In the genomic region with DNA sequence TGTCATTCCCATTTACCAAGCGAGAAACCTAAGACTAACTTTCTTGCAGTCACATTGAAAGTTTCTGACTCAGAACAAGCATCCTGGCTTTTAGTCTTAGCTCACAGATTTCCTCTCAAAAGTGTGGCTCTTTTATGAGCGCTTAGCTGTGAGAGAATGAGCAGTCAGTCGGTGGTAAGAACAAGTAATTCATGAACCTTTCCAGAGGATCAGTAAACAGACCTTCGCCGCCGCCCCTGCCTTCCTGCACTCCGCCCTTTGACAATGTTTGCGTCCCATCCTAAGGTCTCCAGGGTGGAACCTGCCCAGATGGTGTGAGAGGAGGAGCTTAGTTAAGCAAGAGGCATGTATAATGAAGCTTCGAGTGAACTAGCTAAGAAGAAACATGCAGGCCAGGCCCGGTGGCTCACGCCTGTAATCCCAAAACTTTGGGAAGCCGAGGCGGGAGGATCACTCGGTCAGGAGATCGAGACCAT, we compare ENCODE assay signal across 9 cellular contexts.
A peak's percentile ranks its signal among the peaks of the same experiment; 100 is the strongest.
DNase-seq lines count a peak whose midpoint lies in the region; ATAC-seq and TF ChIP-seq lines count a peak whose summit lies in the region.
"Had no signal": no experiment of that assay in that cellular context is flagged by ENCODE, and none has a peak within 500 bp of the region (broad histone marks: within the 10 kb centered on the region; RNA-seq: fewer than 3 reads in every experiment).

No MANE protein-coding gene starts in this region.

- ATAC-seq in HG02759 (IDR thresholded peaks at IDR 0.05; ENCODE audit: unreplicated experiment) = peak; percentile 83
- ATAC-seq in SK-N-SH treated with all-trans-retinoic acid at 6 μM for 48 hours = no peak

- DNase-seq in NCI-H524 (lab: John Stamatoyannopoulos, UW) (peak; percentile 34 to 61), NCI-H524 treated with DMSO at 0.1 percent for 48 hours (lab: John Stamatoyannopoulos, UW) (no peak), SKM-1 treated with dmso at 0.1 percent for 144 hours (lab: John Stamatoyannopoulos, UW; ENCODE audit: unreplicated experiment) (no peak)
- DNase-seq in activated CD4-positive, CD25-positive, alpha-beta regulatory T cell treated with anti-CD3 and anti-CD28 coated beads, Interleukin-2, amount 50 U/mL, for 72 hours = peak; percentile 34
- peak; percentile 40 for DNase-seq in stimulated activated CD4-positive, alpha-beta T cell treated with anti-CD3 and anti-CD28 coated beads, Interleukin-4, amount 100 ng/mL, for 24 hours
- DNase-seq in NK-92 treated with Interleukin-12 subunit alpha and Interleukin-12 subunit beta, amount 100 ng/mL, for 24 hours (lab: John Stamatoyannopoulos, UW) = no peak
- DNase-seq: immature natural killer cell had no signal

TF ChIP-seq in SK-N-SH treated with all-trans-retinoic acid at 6 μM for 48 hours, 23 proteins besides CTCF, POLR2A, EP300 and RAD21:
- TF ChIP-seq ZC3H10 (CRISPR knock-in tag; IDR thresholded peaks at IDR 0.05) = no peak
- TF ChIP-seq ZNF70 (CRISPR knock-in tag; IDR thresholded peaks at IDR 0.05) = no peak
- no peak for TF ChIP-seq ARNTL (CRISPR knock-in tag; IDR thresholded peaks at IDR 0.05; ENCODE audit: borderline replicate concordance, low read depth)
- no peak for TF ChIP-seq BACH2 (CRISPR knock-in tag; IDR thresholded peaks at IDR 0.05; ENCODE audit: borderline replicate concordance)
- no peak for TF ChIP-seq PPARA (CRISPR knock-in tag; IDR thresholded peaks at IDR 0.05; ENCODE audit: borderline replicate concordance)
- no peak for TF ChIP-seq OSR1 (CRISPR knock-in tag; IDR thresholded peaks at IDR 0.05)
- no peak for TF ChIP-seq ISL1 (CRISPR knock-in tag; IDR thresholded peaks at IDR 0.05)
- no peak for TF ChIP-seq ZFP3 (CRISPR knock-in tag; IDR thresholded peaks at IDR 0.05)
- no peak for TF ChIP-seq SNAI2 (CRISPR knock-in tag; IDR thresholded peaks at IDR 0.05)
- no peak for TF ChIP-seq RARB (CRISPR knock-in tag; IDR thresholded peaks at IDR 0.05)
- TF ChIP-seq, protein P1, sequence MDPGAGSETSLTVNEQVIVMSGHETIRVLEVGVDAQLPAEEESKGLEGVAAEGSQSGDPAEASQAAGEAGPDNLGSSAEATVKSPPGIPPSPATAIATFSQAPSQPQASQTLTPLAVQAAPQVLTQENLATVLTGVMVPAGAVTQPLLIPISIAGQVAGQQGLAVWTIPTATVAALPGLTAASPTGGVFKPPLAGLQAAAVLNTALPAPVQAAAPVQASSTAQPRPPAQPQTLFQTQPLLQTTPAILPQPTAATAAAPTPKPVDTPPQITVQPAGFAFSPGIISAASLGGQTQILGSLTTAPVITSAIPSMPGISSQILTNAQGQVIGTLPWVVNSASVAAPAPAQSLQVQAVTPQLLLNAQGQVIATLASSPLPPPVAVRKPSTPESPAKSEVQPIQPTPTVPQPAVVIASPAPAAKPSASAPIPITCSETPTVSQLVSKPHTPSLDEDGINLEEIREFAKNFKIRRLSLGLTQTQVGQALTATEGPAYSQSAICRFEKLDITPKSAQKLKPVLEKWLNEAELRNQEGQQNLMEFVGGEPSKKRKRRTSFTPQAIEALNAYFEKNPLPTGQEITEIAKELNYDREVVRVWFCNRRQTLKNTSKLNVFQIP (CRISPR knock-in tag; IDR thresholded peaks at IDR 0.05; ENCODE audit: borderline replicate concordance, low read depth) = no peak
- no peak for TF ChIP-seq ESRRG (CRISPR knock-in tag; IDR thresholded peaks at IDR 0.05)
- TF ChIP-seq, protein P2, sequence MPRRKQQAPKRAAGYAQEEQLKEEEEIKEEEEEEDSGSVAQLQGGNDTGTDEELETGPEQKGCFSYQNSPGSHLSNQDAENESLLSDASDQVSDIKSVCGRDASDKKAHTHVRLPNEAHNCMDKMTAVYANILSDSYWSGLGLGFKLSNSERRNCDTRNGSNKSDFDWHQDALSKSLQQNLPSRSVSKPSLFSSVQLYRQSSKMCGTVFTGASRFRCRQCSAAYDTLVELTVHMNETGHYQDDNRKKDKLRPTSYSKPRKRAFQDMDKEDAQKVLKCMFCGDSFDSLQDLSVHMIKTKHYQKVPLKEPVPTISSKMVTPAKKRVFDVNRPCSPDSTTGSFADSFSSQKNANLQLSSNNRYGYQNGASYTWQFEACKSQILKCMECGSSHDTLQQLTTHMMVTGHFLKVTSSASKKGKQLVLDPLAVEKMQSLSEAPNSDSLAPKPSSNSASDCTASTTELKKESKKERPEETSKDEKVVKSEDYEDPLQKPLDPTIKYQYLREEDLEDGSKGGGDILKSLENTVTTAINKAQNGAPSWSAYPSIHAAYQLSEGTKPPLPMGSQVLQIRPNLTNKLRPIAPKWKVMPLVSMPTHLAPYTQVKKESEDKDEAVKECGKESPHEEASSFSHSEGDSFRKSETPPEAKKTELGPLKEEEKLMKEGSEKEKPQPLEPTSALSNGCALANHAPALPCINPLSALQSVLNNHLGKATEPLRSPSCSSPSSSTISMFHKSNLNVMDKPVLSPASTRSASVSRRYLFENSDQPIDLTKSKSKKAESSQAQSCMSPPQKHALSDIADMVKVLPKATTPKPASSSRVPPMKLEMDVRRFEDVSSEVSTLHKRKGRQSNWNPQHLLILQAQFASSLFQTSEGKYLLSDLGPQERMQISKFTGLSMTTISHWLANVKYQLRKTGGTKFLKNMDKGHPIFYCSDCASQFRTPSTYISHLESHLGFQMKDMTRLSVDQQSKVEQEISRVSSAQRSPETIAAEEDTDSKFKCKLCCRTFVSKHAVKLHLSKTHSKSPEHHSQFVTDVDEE (CRISPR knock-in tag; IDR thresholded peaks at IDR 0.05) = no peak
- TF ChIP-seq ZFP30 (CRISPR knock-in tag; IDR thresholded peaks at IDR 0.05) = no peak
- no peak for TF ChIP-seq TOX (CRISPR knock-in tag; IDR thresholded peaks at IDR 0.05; ENCODE audit: borderline replicate concordance)
- TF ChIP-seq TCF4 (CRISPR knock-in tag; IDR thresholded peaks at IDR 0.05; ENCODE audit: borderline replicate concordance) = no peak
- TF ChIP-seq, protein P3, sequence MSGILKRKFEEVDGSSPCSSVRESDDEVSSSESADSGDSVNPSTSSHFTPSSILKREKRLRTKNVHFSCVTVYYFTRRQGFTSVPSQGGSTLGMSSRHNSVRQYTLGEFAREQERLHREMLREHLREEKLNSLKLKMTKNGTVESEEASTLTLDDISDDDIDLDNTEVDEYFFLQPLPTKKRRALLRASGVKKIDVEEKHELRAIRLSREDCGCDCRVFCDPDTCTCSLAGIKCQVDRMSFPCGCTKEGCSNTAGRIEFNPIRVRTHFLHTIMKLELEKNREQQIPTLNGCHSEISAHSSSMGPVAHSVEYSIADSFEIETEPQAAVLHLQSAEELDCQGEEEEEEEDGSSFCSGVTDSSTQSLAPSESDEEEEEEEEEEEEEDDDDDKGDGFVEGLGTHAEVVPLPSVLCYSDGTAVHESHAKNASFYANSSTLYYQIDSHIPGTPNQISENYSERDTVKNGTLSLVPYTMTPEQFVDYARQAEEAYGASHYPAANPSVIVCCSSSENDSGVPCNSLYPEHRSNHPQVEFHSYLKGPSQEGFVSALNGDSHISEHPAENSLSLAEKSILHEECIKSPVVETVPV (CRISPR knock-in tag; IDR thresholded peaks at IDR 0.05) = no peak
- no peak for TF ChIP-seq ZNF565 (CRISPR knock-in tag; conservative IDR thresholded peaks at IDR 0.05; ENCODE audit: low read depth)

Comparison
In these comparisons a context has a peak if more than half of its experiments do, and no peak if none do; other contexts are left out.
1. DNase-seq: peak in NCI-H524 (2 of 2), activated CD4-positive, CD25-positive, alpha-beta regulatory T cell treated with anti-CD3 and anti-CD28 coated beads, Interleukin-2, amount 50 U/mL, for 72 hours (single experiment) and stimulated activated CD4-positive, alpha-beta T cell treated with anti-CD3 and anti-CD28 coated beads, Interleukin-4, amount 100 ng/mL, for 24 hours (single experiment); none in NCI-H524 treated with DMSO at 0.1 percent for 48 hours (single experiment), SKM-1 treated with dmso at 0.1 percent for 144 hours (single experiment) and NK-92 treated with Interleukin-12 subunit alpha and Interleukin-12 subunit beta, amount 100 ng/mL, for 24 hours (single experiment).